Comparison of ENCODE assay signal across 14 cellular contexts in genomic region chr19:34432797-34433196, GRCh38. TPM values are rescaled to one million over a fixed set of nuclear protein-coding genes. Genes with fewer than 3 reads are reported as not detected.
DNase-seq lines count a peak whose midpoint lies in the region; ATAC-seq and TF ChIP-seq lines count a peak whose summit lies in the region.
"Had no signal": no experiment of that assay in that cellular context is flagged by ENCODE, and none has a peak within 500 bp of the region (broad histone marks: within the 10 kb centered on the region; RNA-seq: fewer than 3 reads in every experiment).

No MANE protein-coding gene starts in this region.

- no peak overlapping the region for H2AFZ ChIP-seq in Loucy (ENCODE audit: low read length)

- no peak overlapping the region for H3K4me3 Mint-ChIP-seq in stimulated activated naive B cell treated with anti-CD40 and anti-IgM and Interleukin-4, amounts not matched to agents 10 μg/mL and 1 μg/mL and 100 μg/mL, for 72 hours
- H3K4me3 Mint-ChIP-seq: naive thymus-derived CD4-positive, alpha-beta T cell had no signal

- H3K27me3 Mint-ChIP-seq in stimulated activated naive B cell treated with anti-CD40 and anti-IgM and Interleukin-4, amounts not matched to agents 10 μg/mL and 1 μg/mL and 100 μg/mL, for 72 hours: no peaks in the 10 kb centered on the region
- H3K27me3 Mint-ChIP-seq: CD4-positive, CD25-positive, alpha-beta regulatory T cell; naive thymus-derived CD4-positive, alpha-beta T cell had no signal

- H3K36me3 ChIP-seq in Loucy (ENCODE audit: insufficient read depth, low read length) (peaks cover 40% of the 10 kb centered on the region), right atrium auricular region (peaks cover 32% of the 10 kb centered on the region), mucosa of descending colon (ENCODE audit: low read depth) (peaks cover 8% of the 10 kb centered on the region)

- H4K20me1 ChIP-seq in Loucy (ENCODE audit: insufficient read depth, low read length, poor library complexity, severe bottlenecking): peaks cover 82% of the 10 kb centered on the region

- peak overlapping the region; percentile 10 for H3K27ac Mint-ChIP-seq in stimulated activated naive B cell treated with anti-CD40 and anti-IgM and Interleukin-4, amounts not matched to agents 10 μg/mL and 1 μg/mL and 100 μg/mL, for 72 hours
- H3K27ac Mint-ChIP-seq: activated naive CD4-positive, alpha-beta T cell treated with anti-CD3 and anti-CD28 coated beads, Interleukin-2, amount 50 U/mL, for 72 hours had no signal

- H3K79me2 ChIP-seq in Loucy (ENCODE audit: insufficient read depth, low read length): peaks cover 96% of the 10 kb centered on the region

- H3K4me1 Mint-ChIP-seq in stimulated activated naive B cell treated with anti-CD40 and anti-IgM and Interleukin-4, amounts not matched to agents 10 μg/mL and 1 μg/mL and 100 μg/mL, for 72 hours: peaks cover 11 to 33% of the 10 kb centered on the region in 2 donors

- peak overlapping the region; percentile 81 for H3K4me3 ChIP-seq in Loucy (ENCODE audit: low read length, poor library complexity, severe bottlenecking)
- H3K4me3 ChIP-seq in choroid plexus epithelial cell (ENCODE audit: low read depth, low read length): no peak overlapping the region
- no peak overlapping the region for H3K4me3 ChIP-seq in right atrium auricular region
- no peak overlapping the region for H3K4me3 ChIP-seq in mucosa of descending colon

- H3K9me2 ChIP-seq in Loucy (replicated peaks; ENCODE audit: low read depth, low read length): no peaks in the 10 kb centered on the region

- peak overlapping the region; percentile 33 for H3K9ac ChIP-seq in Loucy (ENCODE audit: low read depth, low read length, poor library complexity, severe bottlenecking)

- H3K27me3 ChIP-seq in Loucy (ENCODE audit: insufficient read depth, low read length, poor library complexity, severe bottlenecking) (no peaks in the 10 kb centered on the region), right atrium auricular region (no peaks in the 10 kb centered on the region)

- peak; percentile 48 for DNase-seq in choroid plexus epithelial cell (ENCODE audit: low read depth)
- DNase-seq in right atrium auricular region (ENCODE audit: low spot score): no peak
- DNase-seq in stimulated activated naive B cell treated with anti-CD40 and anti-IgM and Interleukin-4, amounts not matched to agents 10 μg/mL and 1 μg/mL and 100 μg/mL, for 72 hours: no peak
- DNase-seq in NCI-H146 treated with DMSO at 0.1 percent for 48 hours (lab: John Stamatoyannopoulos, UW; ENCODE audit: unreplicated experiment): no peak
- no peak for DNase-seq in NCI-H1436 (lab: John Stamatoyannopoulos, UW)
- DNase-seq in mucosa of descending colon: no peak
- no peak for DNase-seq in NCI-H524 treated with DMSO at 0.1 percent for 48 hours (lab: John Stamatoyannopoulos, UW)
- DNase-seq: activated CD4-positive, alpha-beta T cell treated with anti-CD3 and anti-CD28 coated beads, Interleukin-2, amount 50 U/mL, for 1 hour; CD4-positive, CD25-positive, alpha-beta regulatory T cell; Kasumi-1; naive thymus-derived CD4-positive, alpha-beta T cell; NCI-H2107 had no signal

- peaks cover 7 to 24% of the 10 kb centered on the region in 2 donors for H3K36me3 Mint-ChIP-seq in stimulated activated naive B cell treated with anti-CD40 and anti-IgM and Interleukin-4, amounts not matched to agents 10 μg/mL and 1 μg/mL and 100 μg/mL, for 72 hours

- peak overlapping the region; percentile 89 for H3K4me2 ChIP-seq in Loucy (ENCODE audit: low read depth, low read length, poor library complexity, severe bottlenecking)

- no peak for ATAC-seq in stimulated activated naive B cell treated with anti-CD40 and anti-IgM and Interleukin-4, amounts not matched to agents 10 μg/mL and 1 μg/mL and 100 μg/mL, for 72 hours (replicated peaks)
- no peak for ATAC-seq in mucosa of descending colon
- ATAC-seq: activated naive CD4-positive, alpha-beta T cell treated with anti-CD3 and anti-CD28 coated beads, Interleukin-2, amount 50 U/mL, for 72 hours; naive thymus-derived CD4-positive, alpha-beta T cell had no signal

- no peak for TF ChIP-seq CTCF in Loucy (conservative IDR thresholded peaks at IDR 0.05; ENCODE audit: low read length)
- TF ChIP-seq CTCF in choroid plexus epithelial cell (conservative IDR thresholded peaks at IDR 0.05; ENCODE audit: low read depth, low read length): no peak
- TF ChIP-seq CTCF in right atrium auricular region (IDR thresholded peaks at IDR 0.05): no peak
- no peak for TF ChIP-seq CTCF in mucosa of descending colon (IDR thresholded peaks at IDR 0.05)

- no peaks in the 10 kb centered on the region for H3K9me3 Mint-ChIP-seq in stimulated activated naive B cell treated with anti-CD40 and anti-IgM and Interleukin-4, amounts not matched to agents 10 μg/mL and 1 μg/mL and 100 μg/mL, for 72 hours
- H3K9me3 Mint-ChIP-seq: activated naive CD4-positive, alpha-beta T cell treated with anti-CD3 and anti-CD28 coated beads, Interleukin-2, amount 50 U/mL, for 72 hours; CD4-positive, CD25-positive, alpha-beta regulatory T cell; naive thymus-derived CD4-positive, alpha-beta T cell had no signal

- H3F3A ChIP-seq in Loucy (ENCODE audit: low read depth): no peaks in the 10 kb centered on the region

- peak overlapping the region; percentile 53 to 56 for H3K27ac ChIP-seq in right atrium auricular region

- no peaks in the 10 kb centered on the region for H3K9me3 ChIP-seq in Loucy (ENCODE audit: insufficient read depth, low read depth, low read length)
- no peaks in the 10 kb centered on the region for H3K9me3 ChIP-seq in right atrium auricular region
- no peaks in the 10 kb centered on the region for H3K9me3 ChIP-seq in mucosa of descending colon

- intact Hi-C loops in mucosa of descending colon (cut with DNase I, micrococcal nuclease): no loop called here

- peaks cover 36% of the 10 kb centered on the region for H3K4me1 ChIP-seq in Loucy (ENCODE audit: insufficient read depth, low read length, poor library complexity, severe bottlenecking)
- H3K4me1 ChIP-seq in right atrium auricular region: peaks cover 0 to 44% of the 10 kb centered on the region in 2 donors
- H3K4me1 ChIP-seq in mucosa of descending colon (ENCODE audit: low read depth): peaks cover 17% of the 10 kb centered on the region

RNA-seq across cellular contexts. Expression of gene UBA2, which starts 4.6 kb away (rescaled TPM):
- 10 to 100 TPM; 42.1 to 52.3 TPM for total RNA-seq in right atrium auricular region
- 10 to 100 TPM; 41.0 to 63.6 (median 48.3) TPM for total RNA-seq in mucosa of descending colon

RNA-seq across cellular contexts. Expression of gene PDCD2L, which starts 28.6 kb away (rescaled TPM):
- total RNA-seq in right atrium auricular region (10 to 100 TPM in 1 of 2 donors, 1 to 10 TPM in 1; 9.5 to 14.0 TPM), mucosa of descending colon (10 to 100 TPM in 1 of 3 donors, 1 to 10 TPM in 2; 6.4 to 10.5 (median 8.1) TPM)

RNA-seq across cellular contexts. Expression of gene WTIP, which starts 48.8 kb away (rescaled TPM):
- 10 to 100 TPM in 1 of 2 donors, 1 to 10 TPM in 1; 8.3 to 32.3 TPM for total RNA-seq in right atrium auricular region
- 10 to 100 TPM in 1 of 3 donors, 1 to 10 TPM in 2; 1.5 to 12.3 (median 3.2) TPM for total RNA-seq in mucosa of descending colon
